8 cellular contexts compared by ENCODE assay signal in the genomic region with DNA sequence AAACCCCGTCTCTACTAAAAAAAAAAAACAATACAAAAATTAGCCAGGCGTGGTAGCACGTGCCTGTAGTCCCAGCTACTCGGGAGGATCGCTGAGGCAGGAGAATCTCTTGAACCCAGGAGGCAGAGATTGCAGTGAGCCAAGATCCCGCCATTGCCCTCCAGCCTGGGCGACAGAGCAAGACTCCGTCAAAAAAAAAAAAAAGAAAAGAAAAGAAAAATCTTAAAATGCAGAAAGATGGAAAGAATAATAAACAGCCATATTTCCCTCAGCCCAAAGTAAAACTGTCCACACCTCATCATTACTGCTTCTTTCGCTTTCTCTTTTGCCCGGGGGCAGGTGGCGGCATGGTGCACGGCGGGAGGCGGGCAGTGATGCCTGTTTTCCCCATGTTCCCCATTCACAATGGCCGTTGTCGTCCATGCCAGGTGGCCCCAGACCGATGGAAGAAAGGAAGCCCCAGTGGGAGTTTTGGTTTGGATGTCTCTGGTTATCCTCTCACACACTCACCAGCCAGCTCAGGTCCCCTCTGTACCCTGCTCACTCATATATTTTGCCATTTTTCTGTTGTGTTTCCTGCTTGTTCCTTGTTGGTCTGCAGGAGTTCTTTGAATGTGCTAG. TPM values are rescaled to one million over a fixed set of nuclear protein-coding genes. Genes with fewer than 3 reads are reported as not detected.
DNase-seq lines count a peak whose midpoint lies in the region; ATAC-seq, FAIRE-seq and TF ChIP-seq lines count a peak whose summit lies in the region.

No MANE protein-coding gene starts in this region.

- no peaks in the 10 kb centered on the region for H3K9me3 Mint-ChIP-seq in activated B cell treated with CpG ODN at 0.5 μM for 24 hours
- H3K9me3 Mint-ChIP-seq in effector memory CD8-positive, alpha-beta T cell: no peaks in the 10 kb centered on the region
- peaks cover 3% of the 10 kb centered on the region for H3K9me3 Mint-ChIP-seq in glutamatergic neuron (ENCODE audit: unreplicated experiment)

- peak; percentile 95 for FAIRE-seq in GM19239 (lab: Jason Lieb, UNC)

- CTCF ChIA-PET in activated B cell treated with CpG ODN at 0.5 μM for 24 hours (lab: Charles Lee): no interaction called here

- ATAC-seq in activated B cell treated with CpG ODN at 0.5 μM for 24 hours (ENCODE audit: low read depth) (peak; percentile 90), GM18517 (IDR thresholded peaks at IDR 0.05; ENCODE audit: unreplicated experiment) (no peak), HG02981 (IDR thresholded peaks at IDR 0.05; ENCODE audit: unreplicated experiment) (no peak)
- ATAC-seq in effector memory CD8-positive, alpha-beta T cell (replicated peaks): peak; percentile 92

- H3K27ac Mint-ChIP-seq in activated B cell treated with CpG ODN at 0.5 μM for 24 hours: peak overlapping the region; percentile 90
- peak overlapping the region; percentile 91 to 93 for H3K27ac Mint-ChIP-seq in effector memory CD8-positive, alpha-beta T cell
- H3K27ac Mint-ChIP-seq in glutamatergic neuron (ENCODE audit: unreplicated experiment): no peak overlapping the region

- H3K4me1 Mint-ChIP-seq in activated B cell treated with CpG ODN at 0.5 μM for 24 hours (peaks cover 11% of the 10 kb centered on the region), glutamatergic neuron (ENCODE audit: low read depth, unreplicated experiment) (peaks cover 8% of the 10 kb centered on the region)
- H3K4me1 Mint-ChIP-seq in effector memory CD8-positive, alpha-beta T cell (ENCODE audit: low read depth in 2 of 2): peaks cover 8% of the 10 kb centered on the region in 2 donors

- no peaks in the 10 kb centered on the region for H3K36me3 Mint-ChIP-seq in activated B cell treated with CpG ODN at 0.5 μM for 24 hours (ENCODE audit: low read depth)
- H3K36me3 Mint-ChIP-seq in effector memory CD8-positive, alpha-beta T cell (ENCODE audit: insufficient read depth): peaks cover 4% of the 10 kb centered on the region
- H3K36me3 Mint-ChIP-seq in glutamatergic neuron (ENCODE audit: unreplicated experiment): peaks cover 5% of the 10 kb centered on the region

- H3K27me3 Mint-ChIP-seq in activated B cell treated with CpG ODN at 0.5 μM for 24 hours (no peaks in the 10 kb centered on the region), glutamatergic neuron (ENCODE audit: unreplicated experiment) (peaks cover 5% of the 10 kb centered on the region)
- no peaks in the 10 kb centered on the region for H3K27me3 Mint-ChIP-seq in effector memory CD8-positive, alpha-beta T cell

- intact Hi-C loops in activated B cell treated with CpG ODN at 0.5 μM for 24 hours (cut with micrococcal nuclease): loop anchor here (5.0 kb wide), 1 partner anchor 36 kb away; a partner anchor contains a TSS

- H3K4me3 Mint-ChIP-seq in activated B cell treated with CpG ODN at 0.5 μM for 24 hours: peak overlapping the region; percentile 90
- H3K4me3 Mint-ChIP-seq in effector memory CD8-positive, alpha-beta T cell: peak overlapping the region; percentile 81 to 86
- no peak overlapping the region for H3K4me3 Mint-ChIP-seq in glutamatergic neuron (ENCODE audit: unreplicated experiment)

- DNase-seq in GM19239 (ENCODE audit: insufficient read length, low spot score) (peak; percentile 58), activated B cell treated with CpG ODN at 0.5 μM for 24 hours (peak; percentile 20), glutamatergic neuron (no peak), DMS79 (lab: John Stamatoyannopoulos, UW) (no peak)
- DNase-seq in effector memory CD8-positive, alpha-beta T cell: peak; percentile 28 to 35 (median 30)
- peak; percentile 0 to 5 for DNase-seq in stimulated activated CD8-positive, alpha-beta memory T cell treated with anti-CD3 and anti-CD28 coated beads, Interleukin-7, amount 100 ng/mL, for 48 hours (ENCODE audit: extremely low read depth in 1 of 2, low read depth in 1 of 2)

- POLR2A ChIA-PET in activated B cell treated with CpG ODN at 0.5 μM for 24 hours (lab: Charles Lee): no interaction called here

- TF ChIP-seq CTCF in activated B cell treated with CpG ODN at 0.5 μM for 24 hours (IDR thresholded peaks at IDR 0.05): no peak
- no peak for TF ChIP-seq CTCF in glutamatergic neuron (IDR thresholded peaks at IDR 0.05; ENCODE audit: partially characterized antibody, unreplicated experiment)

RNA-seq across cellular contexts. Expression of a gene that starts 37.0 kb away (rescaled TPM):
- 11.4 and 12.2 TPM in 2 replicates for total RNA-seq in activated B cell treated with CpG ODN at 0.5 μM for 24 hours
- 24.0 TPM for total RNA-seq in glutamatergic neuron (ENCODE audit: unreplicated experiment)

RNA-seq across cellular contexts. Expression of a gene that starts 52.8 kb away (rescaled TPM):
- total RNA-seq in activated B cell treated with CpG ODN at 0.5 μM for 24 hours (26.7 and 31.2 TPM in 2 replicates), glutamatergic neuron (ENCODE audit: unreplicated experiment) (70.2 TPM)

Comparison
In these comparisons a context has a peak if more than half of its experiments do, and no peak if none do; other contexts are left out.
1. DNase-seq: peak in GM19239 (single experiment), activated B cell treated with CpG ODN at 0.5 μM for 24 hours (single experiment), effector memory CD8-positive, alpha-beta T cell (3 of 3) and stimulated activated CD8-positive, alpha-beta memory T cell treated with anti-CD3 and anti-CD28 coated beads, Interleukin-7, amount 100 ng/mL, for 48 hours (2 of 2); none in glutamatergic neuron (single experiment) and DMS79 (single experiment).
2. ATAC-seq: peak in activated B cell treated with CpG ODN at 0.5 μM for 24 hours (single experiment) and effector memory CD8-positive, alpha-beta T cell (single experiment); none in GM18517 (single experiment) and HG02981 (single experiment).